12 cellular contexts compared by ENCODE assay signal in the genomic region with DNA sequence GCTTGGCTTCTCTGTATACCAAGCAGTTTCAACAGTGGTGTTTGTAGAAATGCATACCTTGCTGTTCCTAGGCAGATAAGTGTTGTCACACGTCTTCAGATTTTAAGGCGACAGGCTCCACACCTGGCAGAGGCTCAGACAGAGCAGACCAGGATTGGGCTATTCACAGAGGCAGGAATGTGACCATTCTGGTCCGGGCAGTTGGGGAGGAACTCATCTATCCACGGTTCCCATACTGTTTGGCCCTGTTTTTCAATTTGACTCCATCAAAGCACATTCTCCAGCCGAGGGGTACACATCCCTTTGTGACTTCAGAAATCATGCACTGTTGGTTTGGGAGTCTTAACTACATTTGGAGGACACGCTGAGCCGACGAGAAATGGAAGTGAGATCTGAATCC. TPM values are rescaled to one million over a fixed set of nuclear protein-coding genes. Genes with fewer than 3 reads are reported as not detected.
DNase-seq lines count a peak whose midpoint lies in the region; ATAC-seq, FAIRE-seq and TF ChIP-seq lines count a peak whose summit lies in the region.
"Had no signal": no experiment of that assay in that cellular context is flagged by ENCODE, and none has a peak within 500 bp of the region (broad histone marks: within the 10 kb centered on the region; RNA-seq: fewer than 3 reads in every experiment).

No MANE protein-coding gene starts in this region.

- H2BK12ac ChIP-seq in H1 (ENCODE audit: low read depth, low read length) = peak overlapping the region; percentile 46; the same call in 1 of the 2 replicates
- H2BK12ac ChIP-seq in mesenchymal stem cell (ENCODE audit: low read length in 2 of 2) = no peak overlapping the region

- H3K27ac ChIP-seq in left ventricle myocardium inferior (replicated peaks) (no peak overlapping the region), H1 (ENCODE audit: low read depth, low read length) (peak overlapping the region; percentile 68), mesenchymal stem cell (ENCODE audit: low read length, poor library complexity, severe bottlenecking) (no peak overlapping the region)
- H3K27ac ChIP-seq: testis had no signal

- no peaks in the 10 kb centered on the region; the same call in 1 of the 2 replicates for H3K79me1 ChIP-seq in H1 (ENCODE audit: low read depth, low read length)
- H3K79me1 ChIP-seq in mesenchymal stem cell (replicated peaks; ENCODE audit: low read length, poor library complexity, severe bottlenecking) = peaks cover 24% of the 10 kb centered on the region

- peak overlapping the region; percentile 10 to 45 (median 28); a peak in 6 of 7 replicates for H3K9ac ChIP-seq in H1 (replicated peaks in 1 of 4; ENCODE audit: extremely low read depth in 1 of 4, low read depth in 3 of 4, low read length in 3 of 4)
- H3K9ac ChIP-seq in mesenchymal stem cell (ENCODE audit: low read length) = no peak overlapping the region

- CTCF ChIA-PET in H1 (lab: Charles Lee; ENCODE audit: partially characterized antibody) = interaction anchor here (0.7 to 1.1 kb wide), 2 partner anchors 24 to 63 kb away, joined by 3 read pairs; no protein-coding TSS in a partner anchor

- no peak overlapping the region for H4K8ac ChIP-seq in H1 (ENCODE audit: extremely low read depth, insufficient read depth, low read length)
- no peak overlapping the region for H4K8ac ChIP-seq in mesenchymal stem cell (ENCODE audit: low read length)

- no peak overlapping the region for H3K23ac ChIP-seq in H1 (ENCODE audit: insufficient read length)
- no peak overlapping the region for H3K23ac ChIP-seq in mesenchymal stem cell (ENCODE audit: low read length in 2 of 2)

- WGBS in H1 (ENCODE audit: extremely low coverage in 1 of 2, insufficient coverage in 1 of 2, insufficient read length in 1 of 2, insufficient replicate concordance in 2 of 2, low coverage in 1 of 2, low lambda C conversion rate in 2 of 2, missing lambda C conversion rate in 1 of 2), 2 experiments = 15% methylated on average over 8 of the region's 8 CpGs; no CpG with 5 or more reads in 1 of the 2 experiments
- 45% methylated on average over 8 of the region's 8 CpGs for WGBS in mesenchymal stem cell

- H3K4me2 ChIP-seq in H1 (ENCODE audit: insufficient read depth in 1 of 2, low read depth in 2 of 2, low read length in 2 of 2) = peak overlapping the region; percentile 69 to 91
- no peak overlapping the region for H3K4me2 ChIP-seq in mesenchymal stem cell (ENCODE audit: low read length, poor library complexity, severe bottlenecking)

- peak; percentile 96 for FAIRE-seq in H1 (lab: Jason Lieb, UNC)
- no peak for FAIRE-seq in H54 (lab: Jason Lieb, UNC)

- H2AFZ ChIP-seq in H1 (ENCODE audit: low read length) (no peak overlapping the region), mesenchymal stem cell (ENCODE audit: low read depth, low read length) (peak overlapping the region; percentile 1)

- TF ChIP-seq RAD21 in H1 (IDR thresholded peaks at IDR 0.05 in 1 of 2, conservative IDR thresholded peaks at IDR 0.05 in 1 of 2; ENCODE audit: low read depth in 2 of 2, low read length in 2 of 2) = peak in 1 of 2 experiments; percentile 24; a peak in 1 of 4 replicates

- H3K36me3 ChIP-seq in left ventricle myocardium inferior (no peaks in the 10 kb centered on the region), H1 (ENCODE audit: control insufficient read depth in 2 of 4, insufficient read depth in 4 of 4, low read length in 3 of 4) (no peaks in the 10 kb centered on the region), mesenchymal stem cell (ENCODE audit: control insufficient read depth in 1 of 2, insufficient read depth in 2 of 2, low read depth in 1 of 2, low read length in 2 of 2) (peaks cover 2% of the 10 kb centered on the region in 2 experiments)
- H3K36me3 ChIP-seq: neutrophil had no signal

- peaks cover 0 to 2% of the 10 kb centered on the region in 2 experiments for H4K20me1 ChIP-seq in H1 (replicated peaks in 1 of 2; ENCODE audit: control insufficient read depth in 1 of 2, insufficient read depth in 2 of 2, low read length in 2 of 2)

- POLR2A ChIA-PET in H1 (lab: Charles Lee; ENCODE audit: partially characterized antibody) = interaction anchor here (0.7 to 2.4 kb wide), 9 partner anchors 10 to 64 kb away, joined by 3 to 7 read pairs (median 4); no protein-coding TSS in a partner anchor

- DNase-seq in left ventricle myocardium superior = no peak
- DNase-seq in left ventricle myocardium inferior = no peak
- peak; percentile 63 to 81 for DNase-seq in H1 (ENCODE audit: low read depth in 1 of 2, low spot score in 2 of 2)
- no peak for DNase-seq in mesenchymal stem cell
- DNase-seq in ureter (ENCODE audit: low spot score) = peak; percentile 73
- DNase-seq in H54 (ENCODE audit: insufficient read length, low spot score) = no peak
- no peak for DNase-seq in HUDEP-2 (lab: John Stamatoyannopoulos, UW; ENCODE audit: unreplicated experiment in 76 of 76)
- DNase-seq: activated B cell treated with CpG ODN at 0.5 μM for 24 hours, NCI-H1436 treated with DMSO at 0.1 percent for 48 hours, testis had no signal

- no peak overlapping the region for H2BK20ac ChIP-seq in H1 (ENCODE audit: low read length)

- no peak overlapping the region for H3K56ac ChIP-seq in H1 (replicated peaks; ENCODE audit: insufficient read length, low read depth, low read length)

- H3K14ac ChIP-seq in H1 (ENCODE audit: insufficient read length) = no peak overlapping the region
- H3K14ac ChIP-seq in mesenchymal stem cell (ENCODE audit: low read length in 2 of 2) = no peak overlapping the region

- peak overlapping the region; percentile 45 for H2BK5ac ChIP-seq in H1 (ENCODE audit: low read depth, low read length)
- no peak overlapping the region for H2BK5ac ChIP-seq in mesenchymal stem cell (ENCODE audit: low read depth, low read length, poor library complexity, severe bottlenecking)

- H2AK5ac ChIP-seq in H1 (ENCODE audit: low read depth, low read length) (no peak overlapping the region; the same call in 1 of the 2 replicates), mesenchymal stem cell (ENCODE audit: low read length, severe bottlenecking) (peak overlapping the region; percentile 11)

- H2BK15ac ChIP-seq in H1 (ENCODE audit: low read length) = no peak overlapping the region
- no peak overlapping the region for H2BK15ac ChIP-seq in mesenchymal stem cell (ENCODE audit: low read depth, poor library complexity, severe bottlenecking)

- H3K9me3 ChIP-seq in left ventricle myocardium inferior (replicated peaks) (peaks cover under 1% of the 10 kb centered on the region), H1 (ENCODE audit: insufficient read depth in 2 of 2, low read depth in 1 of 2, low read length in 1 of 2) (no peaks in the 10 kb centered on the region), mesenchymal stem cell (ENCODE audit: control insufficient read depth, low read length) (no peaks in the 10 kb centered on the region)
- H3K9me3 ChIP-seq: neutrophil, testis had no signal

- no peak overlapping the region for H3K18ac ChIP-seq in H1 (ENCODE audit: extremely low read depth, low read length)
- H3K18ac ChIP-seq in mesenchymal stem cell (ENCODE audit: low read depth in 1 of 2, low read length in 2 of 2) = peak overlapping the region in 1 of 2 experiments; percentile 41

- H3K23me2 ChIP-seq in H1 (ENCODE audit: low read depth, low read length) = no peaks in the 10 kb centered on the region

- H3K4me3 ChIP-seq in left ventricle myocardium inferior (no peak overlapping the region), H1 (ENCODE audit: extremely low read depth in 1 of 4, insufficient read depth in 2 of 4, low read depth in 3 of 4, low read length in 4 of 4) (peak overlapping the region; percentile 18 to 48 (median 28); a peak in 6 of 8 replicates), mesenchymal stem cell (ENCODE audit: insufficient read depth in 1 of 2, low read depth in 1 of 2, low read length in 2 of 2) (no peak overlapping the region)
- H3K4me3 ChIP-seq: testis had no signal

- peaks cover 0 to 64% of the 10 kb centered on the region in 2 experiments; a peak in 3 of 4 replicates for H3K79me2 ChIP-seq in H1 (ENCODE audit: control insufficient read depth in 1 of 2, insufficient read depth in 2 of 2, low read length in 2 of 2)

- peak overlapping the region; percentile 80 for H4K5ac ChIP-seq in H1 (ENCODE audit: insufficient read length, low read depth, low read length)

- no peak overlapping the region for H2BK120ac ChIP-seq in H1 (replicated peaks; ENCODE audit: low read depth, low read length)
- no peak overlapping the region for H2BK120ac ChIP-seq in mesenchymal stem cell (ENCODE audit: low read depth, low read length)

- H3K27me3 ChIP-seq in left ventricle myocardium inferior (ENCODE audit: low read depth) (no peaks in the 10 kb centered on the region), H1 (replicated peaks in 1 of 4; ENCODE audit: control insufficient read depth in 3 of 4, extremely low read depth in 1 of 4, insufficient read depth in 3 of 4, low read length in 3 of 4) (no peaks in the 10 kb centered on the region), mesenchymal stem cell (ENCODE audit: control insufficient read depth in 1 of 2, insufficient read depth in 1 of 2, low read length in 2 of 2) (no peaks in the 10 kb centered on the region)
- H3K27me3 ChIP-seq: neutrophil, testis had no signal

- ATAC-seq in left ventricle myocardium superior (peak; percentile 34), GM19452 (IDR thresholded peaks at IDR 0.05; ENCODE audit: unreplicated experiment) (no peak)

- TF ChIP-seq EP300 in H1 (IDR thresholded peaks at IDR 0.05; ENCODE audit: borderline replicate concordance in 1 of 2, low read depth in 2 of 2, low read length in 2 of 2) = peak in 1 of 2 experiments; percentile 96; a peak in 2 of 3 replicates

- no peak for TF ChIP-seq CTCF in left ventricle myocardium inferior (IDR thresholded peaks at IDR 0.05; ENCODE audit: borderline replicate concordance)
- no peak for TF ChIP-seq CTCF in H1 (IDR thresholded peaks at IDR 0.05; ENCODE audit: control extremely low read depth in 1 of 3, insufficient read depth in 1 of 3, low read depth in 1 of 3, low read length in 3 of 3)

- TF ChIP-seq POLR2A in H1 (IDR thresholded peaks at IDR 0.05; ENCODE audit: control extremely low read depth in 1 of 2, low read depth in 2 of 2, low read length in 2 of 2) (peak in 1 of 2 experiments; percentile 86; a peak in 2 of 3 replicates), H54 (IDR thresholded peaks at IDR 0.05; ENCODE audit: low read depth, low read length) (no peak)

- intact Hi-C loops in left ventricle myocardium superior (cut with micrococcal nuclease) = no loop called here
- intact Hi-C loops in left ventricle myocardium inferior (cut with micrococcal nuclease) = no loop called here

- no peak overlapping the region for H4K91ac ChIP-seq in H1 (replicated peaks; ENCODE audit: insufficient read length, low read length)
- H4K91ac ChIP-seq in mesenchymal stem cell (ENCODE audit: low read length) = no peak overlapping the region

- peaks cover 79% of the 10 kb centered on the region for H3K4me1 ChIP-seq in left ventricle myocardium inferior
- H3K4me1 ChIP-seq in H1 (replicated peaks in 1 of 4; ENCODE audit: control insufficient read depth in 3 of 4, insufficient read depth in 4 of 4, low read length in 3 of 4) = peaks cover 6 to 31% (median 27%) of the 10 kb centered on the region in 4 experiments
- peaks cover 12% of the 10 kb centered on the region for H3K4me1 ChIP-seq in mesenchymal stem cell (ENCODE audit: control insufficient read depth, insufficient read depth, low read depth, low read length)

- H3K4ac ChIP-seq in H1 (replicated peaks; ENCODE audit: insufficient read length, low read depth, low read length) = no peak overlapping the region
- H3K4ac ChIP-seq in mesenchymal stem cell (ENCODE audit: low read depth in 1 of 2, low read length in 2 of 2) = no peak overlapping the region

RNA-seq across cellular contexts. Expression of a gene that starts 45.5 kb away (rescaled TPM):
- total RNA-seq in left ventricle myocardium superior = 72.0 TPM
- 68.3 TPM for total RNA-seq in left ventricle myocardium inferior
- 91.2 and 112 TPM in 2 replicates for total RNA-seq in H1 (2021; fragmentation: NEBNext Ultra II Directional; extraction: Animal tissue kit (Norgen Biotek cat#: 25700))
- polyA plus RNA-seq in H1 (2011; rRNA removed) = 21.8 and 25.0 TPM in 2 replicates
- polyA plus RNA-seq in H1 (2011; cell fraction: cytosol; rRNA removed) = 30.4 TPM
- polyA plus RNA-seq in H1 (2011; cell fraction: nucleus; rRNA removed) = 45.8 TPM
- polyA plus RNA-seq in H1 (2012, experiment 1 of 2) = 34.7 to 45.5 TPM (median 41.2 TPM) in 4 replicates
- 1.9 TPM for polyA plus RNA-seq in H1 (2012, experiment 2 of 2)
- 37.2 TPM for polyA plus RNA-seq in H1 (2013, experiment 1 of 2)
- polyA plus RNA-seq in H1 (2013, experiment 2 of 2) = 37.2 TPM
- polyA minus RNA-seq in H1 (2011; rRNA and poly(A)+ RNA removed) = 85.4 and 136 TPM in 2 replicates
- polyA minus RNA-seq in H1 (2011; cell fraction: cytosol; rRNA and poly(A)+ RNA removed) = 81.0 TPM
- 206 TPM for polyA minus RNA-seq in H1 (2011; cell fraction: nucleus; rRNA and poly(A)+ RNA removed)
- polyA plus RNA-seq in mesenchymal stem cell (2013, experiment 1 of 2) = 14.5 TPM
- 12.9 TPM for polyA plus RNA-seq in mesenchymal stem cell (2013, experiment 2 of 2)
- total RNA-seq in ureter = 153 TPM

Comparison
In these comparisons a context has a peak if more than half of its experiments do, and no peak if none do; other contexts are left out.
1. DNase-seq: peak in H1 (2 of 2) and ureter (single experiment); none in left ventricle myocardium superior (single experiment), left ventricle myocardium inferior (single experiment), mesenchymal stem cell (single experiment), H54 (single experiment) and HUDEP-2 (0 of 76).
2. H3K4me3 ChIP-seq: peak in H1 (4 of 4); none in left ventricle myocardium inferior (single experiment) and mesenchymal stem cell (0 of 2).